ENCODE assay signal across 7 cellular contexts in the genomic region with DNA sequence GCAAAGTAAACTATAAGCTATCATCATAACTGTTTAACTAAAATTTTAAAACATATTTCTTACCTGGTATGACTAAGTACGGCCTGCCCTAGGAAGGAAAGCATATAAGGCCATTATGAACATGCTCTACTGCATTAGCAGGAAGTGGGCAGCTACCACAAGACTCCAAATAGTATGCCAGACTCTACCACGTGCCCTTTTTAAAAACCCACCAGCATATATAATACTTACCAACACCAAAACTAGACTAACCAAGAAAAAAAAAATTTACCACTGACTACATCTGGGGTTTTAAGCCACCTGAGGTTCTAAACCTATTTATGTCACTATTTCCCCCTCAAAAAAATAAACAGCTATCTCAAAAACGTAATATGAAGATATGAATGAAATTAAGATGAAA. TPM values are rescaled to one million over a fixed set of nuclear protein-coding genes. Genes with fewer than 3 reads are reported as not detected.
DNase-seq lines count a peak whose midpoint lies in the region; ATAC-seq and TF ChIP-seq lines count a peak whose summit lies in the region.

No MANE protein-coding gene starts in this region.

- H3K9me3 ChIP-seq in Peyer's patch, result no peaks in the 10 kb centered on the region
- no peaks in the 10 kb centered on the region for H3K9me3 ChIP-seq in heart right ventricle

- no peaks in the 10 kb centered on the region for H3K27me3 ChIP-seq in Peyer's patch
- no peaks in the 10 kb centered on the region for H3K27me3 ChIP-seq in heart right ventricle
- H3K27me3 ChIP-seq in foreskin keratinocyte, result no peaks in the 10 kb centered on the region

- ATAC-seq in GM19035 (IDR thresholded peaks at IDR 0.05; ENCODE audit: unreplicated experiment), result peak; percentile 95
- peak; percentile 97 for ATAC-seq in HG02852 (IDR thresholded peaks at IDR 0.05; ENCODE audit: unreplicated experiment)
- ATAC-seq in heart right ventricle, result no peak
- ATAC-seq in foreskin keratinocyte, result no peak

- DNase-seq in Peyer's patch (peak in 2 of 3 donors; percentile 73 to 76), epithelial cell of prostate (ENCODE audit: low read depth, low spot score) (no peak), erythroblast (lab: John Stamatoyannopoulos, UW) (no peak), heart right ventricle (no peak), foreskin keratinocyte (no peak)

- no peak overlapping the region for H3K27ac ChIP-seq in Peyer's patch
- peak overlapping the region; percentile 39 for H3K27ac ChIP-seq in epithelial cell of prostate
- H3K27ac ChIP-seq in heart right ventricle, result no peak overlapping the region
- H3K27ac ChIP-seq in foreskin keratinocyte, result no peak overlapping the region

- intact Hi-C loops in heart right ventricle (cut with DNase I), result no loop called here

- H3K4me1 ChIP-seq in Peyer's patch, result peaks cover 0 to 14% (median 3%) of the 10 kb centered on the region in 4 donors
- peaks cover 5 to 47% (median 31%) of the 10 kb centered on the region in 9 donors for H3K4me1 ChIP-seq in heart right ventricle
- peaks cover 14% of the 10 kb centered on the region for H3K4me1 ChIP-seq in foreskin keratinocyte

- H3K36me3 ChIP-seq in Peyer's patch (peaks cover 0 to 6% (median 0%) of the 10 kb centered on the region in 3 donors), heart right ventricle (peaks cover 0 to 10% (median 0%) of the 10 kb centered on the region in 9 donors)

- no peak for TF ChIP-seq POLR2A in Peyer's patch (IDR thresholded peaks at IDR 0.05)
- no peak for TF ChIP-seq POLR2A in erythroblast (IDR thresholded peaks at IDR 0.05; ENCODE audit: low read length)

- TF ChIP-seq CTCF in Peyer's patch (IDR thresholded peaks at IDR 0.05) (no peak), heart right ventricle (IDR thresholded peaks at IDR 0.05) (no peak), foreskin keratinocyte (conservative IDR thresholded peaks at IDR 0.05) (no peak)

- H3K4me3 ChIP-seq in Peyer's patch (no peak overlapping the region), heart right ventricle (no peak overlapping the region)

- WGBS in heart right ventricle, 2 donors, result 81 to 86% methylated on average over 3 of the region's 3 CpGs

RNA-seq across cellular contexts. Expression of a gene that starts 30.1 kb away (rescaled TPM):
- total RNA-seq in Peyer's patch (10 to 100 TPM; 32.9 to 61.9 (median 44.1) TPM), heart right ventricle (100 to 1,000 TPM in 8 of 10 donors, 10 to 100 TPM in 2; 92.8 to 116 (median 105) TPM), foreskin keratinocyte (81.0 and 90.2 TPM in 2 replicates)
- polyA plus RNA-seq in heart right ventricle (10 to 100 TPM; 16.2 to 27.6 TPM), foreskin keratinocyte (42.0 and 42.5 TPM in 2 replicates)

Comparison
In these comparisons a context has a peak if more than half of its experiments do, and no peak if none do; other contexts are left out.
1. ATAC-seq: peak in GM19035 (single experiment) and HG02852 (single experiment); none in heart right ventricle (0 of 8) and foreskin keratinocyte (single experiment).
2. DNase-seq: peak in Peyer's patch (2 of 3); none in epithelial cell of prostate (single experiment), erythroblast (0 of 2), heart right ventricle (0 of 2) and foreskin keratinocyte (0 of 2).